ENCODE assay signal across 14 cellular contexts in the genomic region with DNA sequence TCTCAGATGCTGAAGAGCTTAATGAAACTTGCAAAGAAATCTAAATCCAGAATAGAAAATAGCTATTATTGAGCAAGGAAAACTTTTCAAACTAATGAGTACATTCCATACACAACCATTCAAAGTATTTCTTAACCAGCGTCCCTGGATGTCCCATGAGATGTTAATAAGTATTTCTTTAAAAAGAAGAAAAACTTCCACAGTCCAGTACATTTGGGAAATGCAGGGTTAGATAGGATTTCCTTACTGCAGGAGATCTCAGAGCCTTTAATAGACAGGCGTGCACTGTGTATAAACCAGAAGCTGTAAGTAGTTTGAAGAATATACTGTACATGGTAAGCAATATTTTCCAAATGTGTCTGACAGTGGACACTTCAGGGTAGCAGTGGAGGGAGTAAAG. TPM values are rescaled to one million over a fixed set of nuclear protein-coding genes. Genes with fewer than 3 reads are reported as not detected.
DNase-seq lines count a peak whose midpoint lies in the region; ATAC-seq, FAIRE-seq and TF ChIP-seq lines count a peak whose summit lies in the region.
"Had no signal": no experiment of that assay in that cellular context is flagged by ENCODE, and none has a peak within 500 bp of the region (broad histone marks: within the 10 kb centered on the region; RNA-seq: fewer than 3 reads in every experiment).

No MANE protein-coding gene starts in this region.

- ATAC-seq in A549 (no peak), HG03175 (IDR thresholded peaks at IDR 0.05; ENCODE audit: unreplicated experiment) (no peak)
- no peak for ATAC-seq in activated naive CD4-positive, alpha-beta T cell treated with anti-CD3 and anti-CD28 coated beads, Interleukin-2, amount 50 U/mL, for 72 hours

- TF ChIP-seq CTCF in A549 (IDR thresholded peaks at IDR 0.05), result no peak
- TF ChIP-seq CTCF in fibroblast of pulmonary artery (IDR thresholded peaks at IDR 0.05; ENCODE audit: low read length, missing control alignments), result no peak

- H3K27ac ChIP-seq in A549, result peak overlapping the region in 1 of 2 experiments; percentile 70; a peak in 4 of 6 replicates

- FAIRE-seq in A549 (lab: Jason Lieb, UNC), result no peak
- no peak for FAIRE-seq in GM12892 (lab: Jason Lieb, UNC)

- POLR2A ChIA-PET in A549 (lab: Yijun Ruan, JAX), result no interaction called here

- no peak overlapping the region for H3K4me3 ChIP-seq in A549
- H3K4me3 ChIP-seq in fibroblast of pulmonary artery (replicated peaks; ENCODE audit: low read depth, low read length), result no peak overlapping the region
- no peak overlapping the region for H3K4me3 ChIP-seq in skeletal muscle cell (ENCODE audit: low read depth, low read length)

- TF ChIP-seq RAD21 in A549 (conservative IDR thresholded peaks at IDR 0.05 in 1 of 2, IDR thresholded peaks at IDR 0.05 in 1 of 2), result no peak

- no peaks in the 10 kb centered on the region for H3K36me3 Mint-ChIP-seq in activated naive CD4-positive, alpha-beta T cell treated with anti-CD3 and anti-CD28 coated beads, Interleukin-2, amount 50 U/mL, for 72 hours

- DNase-seq in A549 (ENCODE audit: low read depth in 1 of 2, low spot score in 1 of 2), result no peak
- peak; percentile 8 for DNase-seq in EH (ENCODE audit: low read depth)
- DNase-seq in fibroblast of pulmonary artery (ENCODE audit: low read depth), result peak; percentile 19
- peak; percentile 19 for DNase-seq in skeletal muscle cell (ENCODE audit: low read depth)
- DNase-seq in activated naive CD4-positive, alpha-beta T cell treated with anti-CD3 and anti-CD28 coated beads, Interleukin-2, amount 50 U/mL, for 72 hours (ENCODE audit: low spot score in 2 of 2), result no peak
- no peak for DNase-seq in GM12892 (ENCODE audit: insufficient read length)
- DNase-seq: EL, Karpas-422, NCI-H1105 treated with DMSO at 0.1 percent for 48 hours, NCI-H187 treated with DMSO at 0.1 percent for 48 hours, NCI-H446, NCI-H748 treated with DMSO at 0.1 percent for 48 hours, SHP77 had no signal

- no peaks in the 10 kb centered on the region for H3K9me3 ChIP-seq in A549

- no peaks in the 10 kb centered on the region for H3K9me3 Mint-ChIP-seq in activated naive CD4-positive, alpha-beta T cell treated with anti-CD3 and anti-CD28 coated beads, Interleukin-2, amount 50 U/mL, for 72 hours

- peaks cover 34% of the 10 kb centered on the region for H3K4me1 ChIP-seq in A549

- 83% methylated on average over 2 of the region's 2 CpGs for WGBS in A549 (ENCODE audit: missing lambda C conversion rate)

- CTCF ChIA-PET in A549 (lab: Yijun Ruan, JAX), result interaction anchor here (0.6 to 1.3 kb wide), 4 partner anchors 18 to 238 kb away, joined by 3 read pairs; no protein-coding TSS in a partner anchor

- TF ChIP-seq POLR2A in A549 (IDR thresholded peaks at IDR 0.05; ENCODE audit: low read length) (no peak), GM12892 (IDR thresholded peaks at IDR 0.05; ENCODE audit: low read depth, low read length) (no peak)

- no peak for TF ChIP-seq EP300 in A549 (IDR thresholded peaks at IDR 0.05)

- 0 out of 3 replicates have a peak overlapping the region, but pooled peaks have one; percentile 12 for H3K4me2 ChIP-seq in A549

- no peak overlapping the region for H3K27ac Mint-ChIP-seq in activated naive CD4-positive, alpha-beta T cell treated with anti-CD3 and anti-CD28 coated beads, Interleukin-2, amount 50 U/mL, for 72 hours

TF ChIP-seq in A549, 52 proteins besides CTCF, POLR2A, EP300 and RAD21:
- TF ChIP-seq MAFK (IDR thresholded peaks at IDR 0.05; ENCODE audit: partially characterized antibody), result no peak
- TF ChIP-seq RNF2 (IDR thresholded peaks at IDR 0.05; ENCODE audit: borderline replicate concordance, low read depth), result no peak
- TF ChIP-seq HDAC2 (IDR thresholded peaks at IDR 0.05), result no peak
- no peak for TF ChIP-seq NPAS2 (CRISPR knock-in tag; IDR thresholded peaks at IDR 0.05; ENCODE audit: borderline replicate concordance)
- TF ChIP-seq ZC3H11A (IDR thresholded peaks at IDR 0.05), result no peak
- TF ChIP-seq ESRRA (IDR thresholded peaks at IDR 0.05; ENCODE audit: borderline replicate concordance, low read length), result no peak
- no peak for TF ChIP-seq FOSL2 (IDR thresholded peaks at IDR 0.05)
- no peak for TF ChIP-seq FOSL2 (CRISPR knock-in tag; IDR thresholded peaks at IDR 0.05)
- TF ChIP-seq ZNF302 (CRISPR knock-in tag; IDR thresholded peaks at IDR 0.05), result no peak
- TF ChIP-seq EHMT2 (IDR thresholded peaks at IDR 0.05; ENCODE audit: low read depth), result no peak
- TF ChIP-seq TP53 (CRISPR knock-in tag; IDR thresholded peaks at IDR 0.05), result no peak
- TF ChIP-seq ZFP36 (IDR thresholded peaks at IDR 0.05; ENCODE audit: borderline replicate concordance, partially characterized antibody), result no peak
- no peak for TF ChIP-seq BHLHE40 (IDR thresholded peaks at IDR 0.05; ENCODE audit: low read depth, low read length)
- no peak for TF ChIP-seq HES2 (IDR thresholded peaks at IDR 0.05)
- no peak for TF ChIP-seq HOXB13 (CRISPR knock-in tag; IDR thresholded peaks at IDR 0.05; ENCODE audit: low read depth)

RNA-seq across cellular contexts. Expression of gene BHLHE40, which starts 29.6 kb away (rescaled TPM):
- polyA plus RNA-seq in A549 (2011; rRNA removed), result 160 and 171 TPM in 2 replicates
- 90.0 and 114 TPM in 2 replicates for polyA plus RNA-seq in A549 (2012; cell fraction: cytosol; rRNA removed)
- 210 and 265 TPM in 2 replicates for polyA plus RNA-seq in A549 (2012; cell fraction: nucleus; rRNA removed)
- 65.7 to 105 TPM (median 102 TPM) in 3 replicates for polyA plus RNA-seq in A549 (2017; fragmentation: RNase III; extraction: RNeasy Plus Mini Kit Qiagen cat#74134 plus additional on column Dnase treatment)
- 221 and 248 TPM in 2 replicates for polyA minus RNA-seq in A549 (2011; rRNA and poly(A)+ RNA removed)
- total RNA-seq in activated naive CD4-positive, alpha-beta T cell treated with anti-CD3 and anti-CD28 coated beads, Interleukin-2, amount 50 U/mL, for 72 hours, result 100 to 1,000 TPM; 228 to 369 TPM
- 117 TPM for polyA plus RNA-seq in GM12892 (2012; ENCODE audit: missing spikeins)

Comparison
In these comparisons a context has a peak if more than half of its experiments do, and no peak if none do; other contexts are left out.
1. DNase-seq: peak in EH (single experiment), fibroblast of pulmonary artery (single experiment) and skeletal muscle cell (single experiment); none in A549 (0 of 2), activated naive CD4-positive, alpha-beta T cell treated with anti-CD3 and anti-CD28 coated beads, Interleukin-2, amount 50 U/mL, for 72 hours (0 of 2) and GM12892 (single experiment).